In the genomic region with DNA sequence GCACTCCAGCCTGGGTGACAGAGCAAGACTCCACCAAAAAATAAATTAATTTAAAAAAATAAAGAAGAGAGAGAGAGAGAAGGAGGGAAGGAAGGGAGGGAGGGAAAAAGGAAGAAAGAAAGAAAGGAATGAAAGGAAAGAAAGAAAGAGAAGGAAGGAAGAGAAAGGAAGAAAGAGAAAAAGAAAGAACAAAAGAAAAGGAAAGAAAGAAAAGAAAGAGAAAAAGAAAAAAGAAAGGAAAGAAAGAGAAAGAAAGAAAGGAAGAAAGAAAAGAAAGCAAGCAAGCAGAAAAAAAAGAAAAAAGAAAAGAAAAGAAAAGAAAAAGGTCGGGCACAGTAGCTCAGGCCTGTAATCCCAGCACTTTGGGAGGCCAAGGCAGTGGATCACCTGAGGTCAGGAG, we compare ENCODE assay signal across 12 cellular contexts. TPM values are rescaled to one million over a fixed set of nuclear protein-coding genes. Genes with fewer than 3 reads are reported as not detected.
"Had no signal": no experiment of that assay in that cellular context is flagged by ENCODE, and none has a peak within 500 bp of the region (broad histone marks: within the 10 kb centered on the region; RNA-seq: fewer than 3 reads in every experiment).

No MANE protein-coding gene starts in this region.

- H3K4me2 ChIP-seq: GM23338 had no signal

- H3K9ac ChIP-seq: GM23248 had no signal

- H2AFZ ChIP-seq: GM23248, GM23338 had no signal

- H3K4me3 ChIP-seq: GM23248, GM23338, HAP-1 had no signal

- H3K9me3 ChIP-seq: HAP-1 had no signal

- H3K36me3 ChIP-seq: HAP-1 had no signal

- FAIRE-seq: H1, H54 had no signal

- H3K9me3 Mint-ChIP-seq: GM23338, H9, HFFc6 had no signal

- DNase-seq: GM23248, GOT3, H7, H9, HCEC 1CT, HFFc6 had no signal

- H3K27ac ChIP-seq: GM23248 had no signal

- ATAC-seq: GM23338, HCT116 had no signal

- H3K4me3 Mint-ChIP-seq: GM23338, H9, HFFc6 had no signal

- H3K27ac Mint-ChIP-seq: GM23338, H9, HFFc6 had no signal

- H3K4me1 ChIP-seq: HAP-1 had no signal

RNA-seq across cellular contexts. Expression of a gene that starts 14.9 kb away (rescaled TPM):
- total RNA-seq: GM23248, GM23338, H1, H4, H7, H9, HFFc6 had no signal
- polyA plus RNA-seq: GM23248, GM23338, H1 had no signal
